ENCODE assay signal across 29 cellular contexts in genomic region chr3:17288839-17289399, GRCh38.
"Had no signal": no experiment of that assay in that cellular context is flagged by ENCODE, and none has a peak within 500 bp of the region (broad histone marks: within the 10 kb centered on the region; RNA-seq: fewer than 3 reads in every experiment).

No MANE protein-coding gene starts in this region.

- H3K27ac ChIP-seq: cardiac muscle cell, Peyer's patch, SJCRH30, SK-N-MC had no signal

- H3K4me3 ChIP-seq: cardiac muscle cell, MG63, Peyer's patch, SJCRH30, SK-N-MC had no signal

- DNase-seq: activated CD4-positive, alpha-beta T cell treated with anti-CD3 and anti-CD28 coated beads for 36 hours; activated CD4-positive, alpha-beta T cell treated with anti-CD3 and anti-CD28 coated beads, Interleukin-2, amount 10 ng/mL, durations not matched to agents 7 days and 5 days; activated CD4-positive, alpha-beta T cell treated with anti-CD3 and anti-CD28 coated beads, Interleukin-2, amount 50 U/mL, for 48 hours; activated CD8-positive, alpha-beta T cell treated with anti-CD3 and anti-CD28 coated beads, Interleukin-2, amount 10 ng/mL, durations not matched to agents 7 days and 5 days; activated naive CD4-positive, alpha-beta T cell treated with anti-CD3 and anti-CD28 coated beads, Interleukin-2, amount 10 ng/mL, durations not matched to agents 7 days and 5 days; activated naive CD8-positive, alpha-beta T cell treated with anti-CD3 and anti-CD28 coated beads, Interleukin-2, amount 50 U/mL, for 24 hours; activated T-cell treated with anti-CD3 and anti-CD28 coated beads, Interleukin-2, amount 50 U/mL, for 24 hours; anterior cingulate cortex; Kasumi-1; KG1; MG63; MV-4-11; NCI-H1092; NCI-H1436 treated with DMSO at 0.1 percent for 48 hours; NCI-H1694 treated with DMSO at 0.1 percent for 48 hours; NCI-H2029; NCI-H510A; NCI-H526; NCI-H748 treated with DMSO at 0.1 percent for 48 hours; NK-92 treated with Interleukin-12 subunit alpha and Interleukin-12 subunit beta, amount 100 ng/mL, for 24 hours; PC-3; RPMI8226; SHP77; SJCRH30; T1000 had no signal

- H3K4me1 ChIP-seq: Peyer's patch, SJCRH30 had no signal

- H3K27me3 ChIP-seq: cardiac muscle cell, MG63, Peyer's patch, SJCRH30 had no signal

- ATAC-seq: activated CD4-positive, alpha-beta T cell treated with anti-CD3 and anti-CD28 coated beads for 36 hours; activated CD4-positive, CD25-positive, alpha-beta regulatory T cell treated with anti-CD3 and anti-CD28 coated beads, Interleukin-2, amount 50 U/mL, for 24 hours; activated CD8-positive, alpha-beta T cell treated with anti-CD3 and anti-CD28 coated beads, Interleukin-2, amount 10 ng/mL, durations not matched to agents 7 days and 5 days; activated naive CD8-positive, alpha-beta T cell treated with anti-CD3 and anti-CD28 coated beads, Interleukin-2, amount 50 U/mL, for 24 hours; PC-3 had no signal

- H3K36me3 ChIP-seq: cardiac muscle cell, MG63 had no signal

- H3K9me3 ChIP-seq: MG63, Peyer's patch, SJCRH30 had no signal
